Comparison of ENCODE assay signal across 7 cellular contexts in genomic region chr10:59876208-59876607, GRCh38. TPM values are rescaled to one million over a fixed set of nuclear protein-coding genes. Genes with fewer than 3 reads are reported as not detected.
A peak's percentile ranks its signal among the peaks of the same experiment; 100 is the strongest.
DNase-seq lines count a peak whose midpoint lies in the region; ATAC-seq, FAIRE-seq and TF ChIP-seq lines count a peak whose summit lies in the region.
"Not testable (repeated sequence)": the region's sequence is repeated elsewhere in the genome, so short reads cannot be mapped to it uniquely, and the experiment has no call there.

No MANE protein-coding gene starts in this region.

- H3K27ac ChIP-seq in GM23248 (peak overlapping the region; percentile 51; the same call in 1 of the 2 replicates), astrocyte (ENCODE audit: low read depth, low read length) (peak overlapping the region; percentile 2)
- H3K27ac ChIP-seq in PC-3 (ENCODE audit: low read length): not testable (repeated sequence)

- H3K27me3 Mint-ChIP-seq in astrocyte (ENCODE audit: low read depth, unreplicated experiment); memory B cell: not testable (repeated sequence)

- DNase-seq in GM06990 (ENCODE audit: extremely low read depth, insufficient read length) (peak; percentile 51), NCI-H1694 (lab: John Stamatoyannopoulos, UW) (peak; percentile 71), NCI-H524 treated with DMSO at 0.1 percent for 48 hours (lab: John Stamatoyannopoulos, UW) (peak; percentile 17), memory B cell (ENCODE audit: low spot score in 2 of 2) (peak; percentile 15 to 24)
- not testable (repeated sequence) for DNase-seq in GM23248; PC-3; astrocyte (ENCODE audit: low read depth)

- ATAC-seq in PC-3: not testable (repeated sequence)
- peak; percentile 48 for ATAC-seq in memory B cell (ENCODE audit: low read depth)

- not testable (repeated sequence) for H3K36me3 Mint-ChIP-seq in astrocyte (ENCODE audit: low read depth, unreplicated experiment); memory B cell

- H3K9me3 Mint-ChIP-seq in astrocyte (ENCODE audit: unreplicated experiment); memory B cell: not testable (repeated sequence)

- TF ChIP-seq CTCF in GM06990 (IDR thresholded peaks at IDR 0.05; ENCODE audit: insufficient read depth, low read length, poor library complexity, severe bottlenecking); PC-3 (conservative IDR thresholded peaks at IDR 0.05; ENCODE audit: low read depth, low read length); astrocyte (IDR thresholded peaks at IDR 0.05; ENCODE audit: insufficient read depth, low read depth, low read length): not testable (repeated sequence)

- H3K4me3 ChIP-seq in GM06990 (replicated peaks; ENCODE audit: low read depth, low read length); GM23248; PC-3 (ENCODE audit: low read length); astrocyte (ENCODE audit: insufficient read depth, low read depth, low read length): not testable (repeated sequence)

- H3K4me2 ChIP-seq in GM23248 (ENCODE audit: unreplicated experiment); astrocyte (ENCODE audit: low read length): not testable (repeated sequence)
- H3K4me2 ChIP-seq in PC-3 (ENCODE audit: low read length): peak overlapping the region; percentile 41; the same call in 1 of the 2 replicates

- WGBS in GM23248 (ENCODE audit: low coverage in 1 of 2, low lambda C conversion rate in 2 of 2, missing lambda C conversion rate in 2 of 2), 2 experiments: 90 to 91% methylated on average over 9 of the region's 9 CpGs

- not testable (repeated sequence) for H3K36me3 ChIP-seq in GM06990 (ENCODE audit: control insufficient read depth, insufficient read depth, low read length); GM23248 (ENCODE audit: low read depth); PC-3 (ENCODE audit: low read depth, low read length); astrocyte (ENCODE audit: insufficient read depth, low read length)

- not testable (repeated sequence) for FAIRE-seq in astrocyte (lab: Jason Lieb, UNC)

- H2AFZ ChIP-seq in GM23248; PC-3 (ENCODE audit: low read length); astrocyte (ENCODE audit: low read depth, low read length): not testable (repeated sequence)

- intact Hi-C loops in PC-3 (cut with micrococcal nuclease): not testable (repeated sequence)

- H3K27me3 ChIP-seq in GM06990 (replicated peaks; ENCODE audit: control insufficient read depth, insufficient read depth, low read length); GM23248 (replicated peaks; ENCODE audit: insufficient read depth); PC-3 (ENCODE audit: low read length); astrocyte (ENCODE audit: insufficient read depth, low read length): not testable (repeated sequence)

- H3K79me2 ChIP-seq in GM23248 (ENCODE audit: insufficient read depth): peaks cover 100% of the 10 kb centered on the region
- H3K79me2 ChIP-seq in PC-3 (ENCODE audit: low read length): peaks cover 100% of the 10 kb centered on the region
- H3K79me2 ChIP-seq in astrocyte (ENCODE audit: insufficient read depth, low read length): peaks cover 93% of the 10 kb centered on the region

- H3K4me3 Mint-ChIP-seq in astrocyte (ENCODE audit: unreplicated experiment); memory B cell: not testable (repeated sequence)

- in situ Hi-C loops in GM23248 (cut with MboI): not testable (repeated sequence)

- not testable (repeated sequence) for H4K20me1 ChIP-seq in GM23248 (ENCODE audit: insufficient read depth); PC-3 (ENCODE audit: low read length)
- H4K20me1 ChIP-seq in astrocyte (ENCODE audit: insufficient read depth, low read length): peaks cover 19% of the 10 kb centered on the region

- POLR2A ChIA-PET in PC-3 (lab: Charles Lee; ENCODE audit: unreplicated experiment): not testable (repeated sequence)

- CTCF ChIA-PET in PC-3 (lab: Charles Lee): interaction anchor here (1.7 kb wide), 1 partner anchor 46 kb away, joined by 5 read pairs; no protein-coding TSS in a partner anchor

- H3K27ac Mint-ChIP-seq in astrocyte (ENCODE audit: unreplicated experiment) (peak overlapping the region; percentile 16), memory B cell (peak overlapping the region; percentile 87)

- H3K9me2 ChIP-seq in GM23248 (ENCODE audit: insufficient read depth); PC-3 (replicated peaks; ENCODE audit: low read length): not testable (repeated sequence)

- BruUV-seq in PC-3 (replicated peaks; lab: Mats Ljungman, UMichigan): not testable (repeated sequence)

- peaks cover 11% of the 10 kb centered on the region; the same call in 1 of the 2 replicates for H3F3A ChIP-seq in GM23248 (ENCODE audit: insufficient read depth)
- not testable (repeated sequence) for H3F3A ChIP-seq in PC-3 (ENCODE audit: low read length, unreplicated experiment)

- not testable (repeated sequence) for H3K9ac ChIP-seq in GM23248; PC-3 (ENCODE audit: low read length); astrocyte (ENCODE audit: low read length)

- peaks cover 39% of the 10 kb centered on the region for H3K4me1 Mint-ChIP-seq in astrocyte (ENCODE audit: low read depth, unreplicated experiment)
- H3K4me1 Mint-ChIP-seq in memory B cell: peaks cover 59% of the 10 kb centered on the region

- not testable (repeated sequence) for H3K9me3 ChIP-seq in GM23248 (ENCODE audit: low read depth); PC-3 (ENCODE audit: low read length); astrocyte (ENCODE audit: insufficient read depth, low read depth, low read length)

- H3K4me1 ChIP-seq in GM23248 (ENCODE audit: insufficient read depth) (peaks cover 35% of the 10 kb centered on the region), PC-3 (ENCODE audit: insufficient read depth, low read length) (peaks cover 23% of the 10 kb centered on the region), astrocyte (ENCODE audit: insufficient read depth, low read length) (peaks cover 26% of the 10 kb centered on the region)

RNA-seq across cellular contexts. Expression of gene CCDC6, which starts 30.1 kb away (rescaled TPM):
- 20.5 and 23.2 TPM in 2 replicates for total RNA-seq in GM23248 (2014; rRNA removed; shearing (Covaris generic))
- polyA plus RNA-seq in GM23248 (2016; fragmentation: Nextera tagmentation; extraction: Ambion mirVana): 19.1 and 19.4 TPM in 2 replicates
- total RNA-seq in PC-3 (2014; rRNA removed) (37.6 and 46.1 TPM in 2 replicates), astrocyte (69.4 and 73.9 TPM in 2 replicates)
